Comparison of ENCODE assay signal across 1 cellular context in genomic region chr16:24535827-24536226, GRCh38.
A peak's percentile ranks its signal among the peaks of the same experiment; 100 is the strongest.
TF ChIP-seq lines count a peak whose summit lies in the region.

No MANE protein-coding gene starts in this region.

TF ChIP-seq in HepG2, 621 proteins besides CTCF, POLR2A, EP300 and RAD21 (continued from another document and continues in another):
- TF ChIP-seq NFIC (IDR thresholded peaks at IDR 0.05; ENCODE audit: low read length): no peak
- no peak for TF ChIP-seq SAP130 (CRISPR knock-in tag; IDR thresholded peaks at IDR 0.05; ENCODE audit: low read depth)
- TF ChIP-seq POGZ (CRISPR knock-in tag; IDR thresholded peaks at IDR 0.05): peak; percentile 47; the same call in 1 of the 2 replicates
- TF ChIP-seq NFKBIZ (CRISPR knock-in tag; IDR thresholded peaks at IDR 0.05): no peak
- TF ChIP-seq ZMYM3 (CRISPR knock-in tag; IDR thresholded peaks at IDR 0.05): peak; percentile 74
- no peak for TF ChIP-seq MAZ (IDR thresholded peaks at IDR 0.05; ENCODE audit: borderline replicate concordance, low read depth, low read length)
- no peak for TF ChIP-seq MAZ (CRISPR knock-in tag; IDR thresholded peaks at IDR 0.05; ENCODE audit: low read depth)
- no peak for TF ChIP-seq ZNF441 (CRISPR knock-in tag; IDR thresholded peaks at IDR 0.05; ENCODE audit: borderline replicate concordance)
- no peak for TF ChIP-seq ZNF430 (CRISPR knock-in tag; IDR thresholded peaks at IDR 0.05)
- no peak for TF ChIP-seq KLF15 (CRISPR knock-in tag; IDR thresholded peaks at IDR 0.05; ENCODE audit: borderline replicate concordance)
- TF ChIP-seq PAWR (CRISPR knock-in tag; IDR thresholded peaks at IDR 0.05; ENCODE audit: borderline replicate concordance): no peak
- no peak for TF ChIP-seq ZNF883 (CRISPR knock-in tag; IDR thresholded peaks at IDR 0.05; ENCODE audit: not compliant biosample characterization)
- no peak for TF ChIP-seq ETV6 (CRISPR knock-in tag; conservative IDR thresholded peaks at IDR 0.05)
- no peak for TF ChIP-seq ZNF709 (CRISPR knock-in tag; IDR thresholded peaks at IDR 0.05)
- no peak for TF ChIP-seq ZNF251 (CRISPR knock-in tag; IDR thresholded peaks at IDR 0.05)
- no peak for TF ChIP-seq HNF4G (IDR thresholded peaks at IDR 0.05; ENCODE audit: borderline replicate concordance, low read depth, low read length)
- no peak for TF ChIP-seq HNF4G (CRISPR knock-in tag; IDR thresholded peaks at IDR 0.05; ENCODE audit: borderline replicate concordance, low read depth)
- no peak for TF ChIP-seq CREB1 (IDR thresholded peaks at IDR 0.05)
- TF ChIP-seq CREB1 (CRISPR knock-in tag; IDR thresholded peaks at IDR 0.05): no peak
- no peak for TF ChIP-seq ZNF34 (CRISPR knock-in tag; IDR thresholded peaks at IDR 0.05; ENCODE audit: borderline replicate concordance)
- TF ChIP-seq, protein P1, sequence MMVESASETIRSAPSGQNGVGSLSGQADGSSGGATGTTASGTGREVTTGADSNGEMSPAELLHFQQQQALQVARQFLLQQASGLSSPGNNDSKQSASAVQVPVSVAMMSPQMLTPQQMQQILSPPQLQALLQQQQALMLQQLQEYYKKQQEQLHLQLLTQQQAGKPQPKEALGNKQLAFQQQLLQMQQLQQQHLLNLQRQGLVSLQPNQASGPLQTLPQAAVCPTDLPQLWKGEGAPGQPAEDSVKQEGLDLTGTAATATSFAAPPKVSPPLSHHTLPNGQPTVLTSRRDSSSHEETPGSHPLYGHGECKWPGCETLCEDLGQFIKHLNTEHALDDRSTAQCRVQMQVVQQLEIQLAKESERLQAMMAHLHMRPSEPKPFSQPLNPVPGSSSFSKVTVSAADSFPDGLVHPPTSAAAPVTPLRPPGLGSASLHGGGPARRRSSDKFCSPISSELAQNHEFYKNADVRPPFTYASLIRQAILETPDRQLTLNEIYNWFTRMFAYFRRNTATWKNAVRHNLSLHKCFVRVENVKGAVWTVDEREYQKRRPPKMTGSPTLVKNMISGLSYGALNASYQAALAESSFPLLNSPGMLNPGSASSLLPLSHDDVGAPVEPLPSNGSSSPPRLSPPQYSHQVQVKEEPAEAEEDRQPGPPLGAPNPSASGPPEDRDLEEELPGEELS (CRISPR knock-in tag; IDR thresholded peaks at IDR 0.05): 0 out of 2 replicates have a peak, but pooled peaks have one; percentile 26
- TF ChIP-seq RNF2 (conservative IDR thresholded peaks at IDR 0.05; ENCODE audit: low read depth): no peak
- TF ChIP-seq, protein P2, sequence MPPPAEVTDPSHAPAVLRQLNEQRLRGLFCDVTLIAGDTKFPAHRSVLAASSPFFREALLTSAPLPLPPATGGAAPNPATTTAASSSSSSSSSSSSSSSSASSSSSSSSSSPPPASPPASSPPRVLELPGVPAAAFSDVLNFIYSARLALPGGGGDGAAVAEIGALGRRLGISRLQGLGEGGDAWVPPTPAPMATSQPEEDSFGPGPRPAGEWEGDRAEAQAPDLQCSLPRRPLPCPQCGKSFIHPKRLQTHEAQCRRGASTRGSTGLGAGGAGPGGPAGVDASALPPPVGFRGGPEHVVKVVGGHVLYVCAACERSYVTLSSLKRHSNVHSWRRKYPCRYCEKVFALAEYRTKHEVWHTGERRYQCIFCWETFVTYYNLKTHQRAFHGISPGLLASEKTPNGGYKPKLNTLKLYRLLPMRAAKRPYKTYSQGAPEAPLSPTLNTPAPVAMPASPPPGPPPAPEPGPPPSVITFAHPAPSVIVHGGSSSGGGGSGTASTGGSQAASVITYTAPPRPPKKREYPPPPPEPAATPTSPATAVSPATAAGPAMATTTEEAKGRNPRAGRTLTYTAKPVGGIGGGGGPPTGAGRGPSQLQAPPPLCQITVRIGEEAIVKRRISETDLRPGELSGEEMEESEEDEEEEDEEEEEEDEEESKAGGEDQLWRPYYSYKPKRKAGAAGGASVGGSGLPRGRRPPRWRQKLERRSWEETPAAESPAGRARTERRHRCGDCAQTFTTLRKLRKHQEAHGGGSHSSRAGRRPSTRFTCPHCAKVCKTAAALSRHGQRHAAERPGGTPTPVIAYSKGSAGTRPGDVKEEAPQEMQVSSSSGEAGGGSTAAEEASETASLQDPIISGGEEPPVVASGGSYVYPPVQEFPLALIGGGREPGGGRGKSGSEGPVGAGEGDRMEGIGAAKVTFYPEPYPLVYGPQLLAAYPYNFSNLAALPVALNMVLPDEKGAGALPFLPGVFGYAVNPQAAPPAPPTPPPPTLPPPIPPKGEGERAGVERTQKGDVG (CRISPR knock-in tag; IDR thresholded peaks at IDR 0.05; ENCODE audit: borderline replicate concordance): no peak
- TF ChIP-seq FOXA3 (CRISPR knock-in tag; IDR thresholded peaks at IDR 0.05): no peak
- no peak for TF ChIP-seq ZNF274 (CRISPR knock-in tag; IDR thresholded peaks at IDR 0.05)
- TF ChIP-seq ZNF460 (CRISPR knock-in tag; IDR thresholded peaks at IDR 0.05; ENCODE audit: borderline replicate concordance): no peak
- TF ChIP-seq ZNF678 (CRISPR knock-in tag; IDR thresholded peaks at IDR 0.05): no peak
- peak; percentile 34; the same call in 1 of the 2 replicates for TF ChIP-seq SOX5 (CRISPR knock-in tag; IDR thresholded peaks at IDR 0.05; ENCODE audit: borderline replicate concordance)
- no peak for TF ChIP-seq TSC22D2 (CRISPR knock-in tag; IDR thresholded peaks at IDR 0.05; ENCODE audit: borderline replicate concordance)
- TF ChIP-seq NFE2L2 (IDR thresholded peaks at IDR 0.05; ENCODE audit: low read length): no peak
- no peak for TF ChIP-seq GFI1 (CRISPR knock-in tag; IDR thresholded peaks at IDR 0.05; ENCODE audit: borderline replicate concordance)
- TF ChIP-seq, protein P3, sequence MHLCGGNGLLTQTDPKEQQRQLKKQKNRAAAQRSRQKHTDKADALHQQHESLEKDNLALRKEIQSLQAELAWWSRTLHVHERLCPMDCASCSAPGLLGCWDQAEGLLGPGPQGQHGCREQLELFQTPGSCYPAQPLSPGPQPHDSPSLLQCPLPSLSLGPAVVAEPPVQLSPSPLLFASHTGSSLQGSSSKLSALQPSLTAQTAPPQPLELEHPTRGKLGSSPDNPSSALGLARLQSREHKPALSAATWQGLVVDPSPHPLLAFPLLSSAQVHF (CRISPR knock-in tag; IDR thresholded peaks at IDR 0.05): no peak
- TF ChIP-seq HDAC2 (CRISPR knock-in tag; IDR thresholded peaks at IDR 0.05): no peak
- no peak for TF ChIP-seq THAP7 (CRISPR knock-in tag; IDR thresholded peaks at IDR 0.05)
- TF ChIP-seq KDM6A (CRISPR knock-in tag; IDR thresholded peaks at IDR 0.05; ENCODE audit: low read depth): no peak
- no peak for TF ChIP-seq ZNF777 (CRISPR knock-in tag; IDR thresholded peaks at IDR 0.05)
- TF ChIP-seq ESRRA (CRISPR knock-in tag; IDR thresholded peaks at IDR 0.05; ENCODE audit: low read depth): no peak
- no peak for TF ChIP-seq ARID2 (CRISPR knock-in tag; IDR thresholded peaks at IDR 0.05; ENCODE audit: borderline replicate concordance)
- TF ChIP-seq TMF1 (CRISPR knock-in tag; IDR thresholded peaks at IDR 0.05; ENCODE audit: low read depth): no peak
- TF ChIP-seq, protein P4, sequence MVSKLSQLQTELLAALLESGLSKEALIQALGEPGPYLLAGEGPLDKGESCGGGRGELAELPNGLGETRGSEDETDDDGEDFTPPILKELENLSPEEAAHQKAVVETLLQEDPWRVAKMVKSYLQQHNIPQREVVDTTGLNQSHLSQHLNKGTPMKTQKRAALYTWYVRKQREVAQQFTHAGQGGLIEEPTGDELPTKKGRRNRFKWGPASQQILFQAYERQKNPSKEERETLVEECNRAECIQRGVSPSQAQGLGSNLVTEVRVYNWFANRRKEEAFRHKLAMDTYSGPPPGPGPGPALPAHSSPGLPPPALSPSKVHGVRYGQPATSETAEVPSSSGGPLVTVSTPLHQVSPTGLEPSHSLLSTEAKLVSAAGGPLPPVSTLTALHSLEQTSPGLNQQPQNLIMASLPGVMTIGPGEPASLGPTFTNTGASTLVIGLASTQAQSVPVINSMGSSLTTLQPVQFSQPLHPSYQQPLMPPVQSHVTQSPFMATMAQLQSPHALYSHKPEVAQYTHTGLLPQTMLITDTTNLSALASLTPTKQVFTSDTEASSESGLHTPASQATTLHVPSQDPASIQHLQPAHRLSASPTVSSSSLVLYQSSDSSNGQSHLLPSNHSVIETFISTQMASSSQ (IDR thresholded peaks at IDR 0.05; ENCODE audit: low read depth): no peak
- TF ChIP-seq, protein P4 (CRISPR knock-in tag; IDR thresholded peaks at IDR 0.05; ENCODE audit: borderline replicate concordance): no peak
- TF ChIP-seq STAG1 (CRISPR knock-in tag; IDR thresholded peaks at IDR 0.05): peak; percentile 14; the same call in 1 of the 2 replicates
- no peak for TF ChIP-seq ZBTB8A (CRISPR knock-in tag; IDR thresholded peaks at IDR 0.05; ENCODE audit: borderline replicate concordance, low read depth)
- TF ChIP-seq EHMT2 (IDR thresholded peaks at IDR 0.05; ENCODE audit: borderline replicate concordance, low read depth, low read length): no peak
- TF ChIP-seq TRIM24 (CRISPR knock-in tag; IDR thresholded peaks at IDR 0.05): no peak
- TF ChIP-seq, protein P5, sequence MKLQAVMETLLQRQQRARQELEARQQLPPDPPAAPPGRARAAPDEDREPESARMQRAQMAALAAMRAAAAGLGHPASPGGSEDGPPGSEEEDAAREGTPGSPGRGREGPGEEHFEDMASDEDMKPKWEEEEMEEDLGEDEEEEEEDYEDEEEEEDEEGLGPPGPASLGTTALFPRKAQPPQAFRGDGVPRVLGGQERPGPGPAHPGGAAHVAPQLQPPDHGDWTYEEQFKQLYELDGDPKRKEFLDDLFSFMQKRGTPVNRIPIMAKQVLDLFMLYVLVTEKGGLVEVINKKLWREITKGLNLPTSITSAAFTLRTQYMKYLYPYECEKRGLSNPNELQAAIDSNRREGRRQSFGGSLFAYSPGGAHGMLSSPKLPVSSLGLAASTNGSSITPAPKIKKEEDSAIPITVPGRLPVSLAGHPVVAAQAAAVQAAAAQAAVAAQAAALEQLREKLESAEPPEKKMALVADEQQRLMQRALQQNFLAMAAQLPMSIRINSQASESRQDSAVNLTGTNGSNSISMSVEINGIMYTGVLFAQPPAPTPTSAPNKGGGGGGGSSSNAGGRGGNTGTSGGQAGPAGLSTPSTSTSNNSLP (IDR thresholded peaks at IDR 0.05; ENCODE audit: low read depth, low read length): peak; percentile 62; the same call in 1 of the 2 replicates
- no peak for TF ChIP-seq ZNF317 (CRISPR knock-in tag; IDR thresholded peaks at IDR 0.05)
- TF ChIP-seq MNT (IDR thresholded peaks at IDR 0.05): no peak
- no peak for TF ChIP-seq GTF2F1 (IDR thresholded peaks at IDR 0.05; ENCODE audit: low read length)
- no peak for TF ChIP-seq AGO2 (optimal IDR thresholded peaks at IDR 0.05; ENCODE audit: low read depth, low read length)
- no peak for TF ChIP-seq EED (CRISPR knock-in tag; IDR thresholded peaks at IDR 0.05)
- no peak for TF ChIP-seq NCOR1 (IDR thresholded peaks at IDR 0.05; ENCODE audit: borderline replicate concordance, low read length)
- no peak for TF ChIP-seq GRHL1 (CRISPR knock-in tag; conservative IDR thresholded peaks at IDR 0.05)
- TF ChIP-seq ZNF746 (CRISPR knock-in tag; IDR thresholded peaks at IDR 0.05): no peak
- no peak for TF ChIP-seq TAF15 (IDR thresholded peaks at IDR 0.05; ENCODE audit: low read depth, low read length, poor library complexity, severe bottlenecking)
- TF ChIP-seq ZNF644 (CRISPR knock-in tag; IDR thresholded peaks at IDR 0.05; ENCODE audit: low read depth): 0 out of 2 replicates have a peak, but pooled peaks have one; percentile 9
- TF ChIP-seq ZNF792 (CRISPR knock-in tag; IDR thresholded peaks at IDR 0.05): no peak
- no peak for TF ChIP-seq CBFB (CRISPR knock-in tag; IDR thresholded peaks at IDR 0.05)
- 0 out of 2 replicates have a peak, but pooled peaks have one; percentile 51 for TF ChIP-seq ZFP90 (CRISPR knock-in tag; IDR thresholded peaks at IDR 0.05; ENCODE audit: borderline replicate concordance)
- no peak for TF ChIP-seq SOX6 (IDR thresholded peaks at IDR 0.05)
- peak; percentile 40; the same call in 1 of the 2 replicates for TF ChIP-seq SOX6 (CRISPR knock-in tag; IDR thresholded peaks at IDR 0.05)
- no peak for TF ChIP-seq THAP11 (CRISPR knock-in tag; IDR thresholded peaks at IDR 0.05)
